ENCODE assay signal across 15 cellular contexts in genomic region chr1:58942759-58943191, GRCh38.
A peak's percentile ranks its signal among the peaks of the same experiment; 100 is the strongest.
DNase-seq lines count a peak whose midpoint lies in the region; ATAC-seq and FAIRE-seq lines count a peak whose summit lies in the region.
"Had no signal": no experiment of that assay in that cellular context is flagged by ENCODE, and none has a peak within 500 bp of the region (broad histone marks: within the 10 kb centered on the region; RNA-seq: fewer than 3 reads in every experiment).

No MANE protein-coding gene starts in this region.

- FAIRE-seq in small intestine (lab: Jason Lieb, UNC): no peak
- FAIRE-seq: endothelial cell of umbilical vein, HTR-8/SVneo had no signal

- POLR2A ChIA-PET in T-cell (lab: Charles Lee): interaction anchor here in 1 of 2 donors (0.6 to 0.7 kb wide), 2 partner anchors 159 to 176 kb away, joined by 3 to 5 read pairs; partner anchors contain the start of gene JUN

- H3K4me3 ChIP-seq in esophagus (ENCODE audit: low read depth in 1 of 2, low read length in 2 of 2) (no peak overlapping the region), small intestine (ENCODE audit: low read depth in 1 of 2, low read length in 2 of 2) (no peak overlapping the region)
- H3K4me3 ChIP-seq: cardiac muscle cell had no signal

- CTCF ChIA-PET in T-cell (lab: Charles Lee): interaction anchor here (0.6 to 1.4 kb wide), 6 partner anchors 10 to 164 kb away, joined by 3 read pairs; no protein-coding TSS in a partner anchor

- intact Hi-C loops in activated CD4-positive, alpha-beta T cell treated with anti-CD3 and anti-CD28 coated beads, Interleukin-2, amount 10 ng/mL, durations not matched to agents 24 days and 14 days (cut with micrococcal nuclease): loop anchor here (5.0 to 10.0 kb wide), 2 partner anchors 65 to 88 kb away; no protein-coding TSS in a partner anchor

- 24 to 35% methylated on average over 5 of the region's 5 CpGs for WGBS in esophagus, 2 donors
- WGBS in small intestine, 3 donors: 9 to 51% (median 20%) methylated on average over 5 of the region's 5 CpGs

- ATAC-seq in T-cell (replicated peaks in 1 of 4) (peak; percentile 24 to 69 (median 50)), HG02571 (IDR thresholded peaks at IDR 0.05; ENCODE audit: unreplicated experiment) (no peak), GM18517 (IDR thresholded peaks at IDR 0.05; ENCODE audit: unreplicated experiment) (no peak)
- ATAC-seq: left ventricle myocardium superior had no signal

- H3K27me3 ChIP-seq in esophagus (ENCODE audit: control insufficient read depth in 1 of 2, insufficient read depth in 2 of 2, low read length in 2 of 2) (no peaks in the 10 kb centered on the region), small intestine (ENCODE audit: control insufficient read depth in 2 of 2, insufficient read depth in 2 of 2, low read length in 2 of 2) (no peaks in the 10 kb centered on the region)
- H3K27me3 ChIP-seq: cardiac muscle cell had no signal

- H3K27ac ChIP-seq in esophagus (ENCODE audit: low read depth in 2 of 2, low read length in 1 of 2) (peak overlapping the region; percentile 86 to 90), small intestine (ENCODE audit: low read depth in 1 of 2, low read length in 1 of 2) (peak overlapping the region; percentile 22 to 63)
- H3K27ac ChIP-seq: cardiac muscle cell, neutrophil had no signal

- peaks cover 2 to 19% of the 10 kb centered on the region in 2 donors for H3K4me1 ChIP-seq in esophagus (ENCODE audit: control insufficient read depth in 2 of 2, insufficient read depth in 2 of 2, low read length in 1 of 2)
- H3K4me1 ChIP-seq in small intestine (ENCODE audit: control insufficient read depth in 2 of 2, insufficient read depth in 1 of 2, low read depth in 1 of 2, low read length in 1 of 2): no peaks in the 10 kb centered on the region

- H3K36me3 Mint-ChIP-seq in activated CD4-positive, alpha-beta T cell treated with anti-CD3 and anti-CD28 coated beads, Interleukin-2, amount 10 ng/mL, durations not matched to agents 24 days and 14 days (ENCODE audit: low read depth): peaks cover 6% of the 10 kb centered on the region
- no peaks in the 10 kb centered on the region for H3K36me3 Mint-ChIP-seq in T-cell

- H3K4me1 Mint-ChIP-seq in activated CD4-positive, alpha-beta T cell treated with anti-CD3 and anti-CD28 coated beads, Interleukin-2, amount 10 ng/mL, durations not matched to agents 24 days and 14 days: peaks cover 57% of the 10 kb centered on the region
- H3K4me1 Mint-ChIP-seq in T-cell: peaks cover 66 to 75% (median 68%) of the 10 kb centered on the region in 3 donors

- peak overlapping the region; percentile 57 for H3K4me3 Mint-ChIP-seq in activated CD4-positive, alpha-beta T cell treated with anti-CD3 and anti-CD28 coated beads, Interleukin-2, amount 10 ng/mL, durations not matched to agents 24 days and 14 days
- H3K4me3 Mint-ChIP-seq in T-cell: peak overlapping the region; percentile 28 to 76 (median 61)

- DNase-seq in activated CD4-positive, alpha-beta T cell treated with anti-CD3 and anti-CD28 coated beads, Interleukin-2, amount 10 ng/mL, durations not matched to agents 24 days and 14 days: peak; percentile 76
- DNase-seq in activated CD4-positive, alpha-beta T cell treated with anti-CD3 and anti-CD28 coated beads, Interleukin-2, amount 50 U/mL, for 48 hours: no peak
- DNase-seq in T-cell (peak in 15 of 34 experiments; percentile 9 to 41 (median 20)), small intestine (peak; percentile 57), H4 (ENCODE audit: low spot score) (no peak)
- DNase-seq: activated CD4-positive, CD25-positive, alpha-beta regulatory T cell treated with anti-CD3 and anti-CD28 coated beads, Interleukin-2, amount 50 U/mL, for 72 hours; activated effector memory CD4-positive, alpha-beta T cell treated with Interleukin-2 at 50 U/mL for 16 hours; left ventricle myocardium superior had no signal

- peak overlapping the region; percentile 81 for H3K27ac Mint-ChIP-seq in activated CD4-positive, alpha-beta T cell treated with anti-CD3 and anti-CD28 coated beads, Interleukin-2, amount 10 ng/mL, durations not matched to agents 24 days and 14 days
- H3K27ac Mint-ChIP-seq in T-cell: peak overlapping the region; percentile 44 to 86

- peaks cover 5% of the 10 kb centered on the region for H3K9me3 Mint-ChIP-seq in activated CD4-positive, alpha-beta T cell treated with anti-CD3 and anti-CD28 coated beads, Interleukin-2, amount 10 ng/mL, durations not matched to agents 24 days and 14 days
- H3K9me3 Mint-ChIP-seq in T-cell: no peaks in the 10 kb centered on the region

- H3K9me3 ChIP-seq in esophagus (ENCODE audit: control insufficient read depth in 2 of 2, insufficient read depth in 1 of 2, low read depth in 1 of 2, low read length in 1 of 2) (no peaks in the 10 kb centered on the region), small intestine (ENCODE audit: control insufficient read depth, low read depth) (no peaks in the 10 kb centered on the region)
- H3K9me3 ChIP-seq: neutrophil had no signal

- H3K27me3 Mint-ChIP-seq in activated CD4-positive, alpha-beta T cell treated with anti-CD3 and anti-CD28 coated beads, Interleukin-2, amount 10 ng/mL, durations not matched to agents 24 days and 14 days: no peaks in the 10 kb centered on the region
- no peaks in the 10 kb centered on the region for H3K27me3 Mint-ChIP-seq in T-cell

- H3K36me3 ChIP-seq in esophagus (ENCODE audit: control insufficient read depth in 2 of 2, insufficient read depth in 2 of 2, low read length in 1 of 2) (no peaks in the 10 kb centered on the region), small intestine (ENCODE audit: control insufficient read depth in 2 of 2, insufficient read depth in 2 of 2, low read length in 2 of 2) (no peaks in the 10 kb centered on the region)
- H3K36me3 ChIP-seq: cardiac muscle cell, neutrophil had no signal

Comparison
In these comparisons a context has a peak if more than half of its experiments do, and no peak if none do; other contexts are left out.
1. DNase-seq: peak in activated CD4-positive, alpha-beta T cell treated with anti-CD3 and anti-CD28 coated beads, Interleukin-2, amount 10 ng/mL, durations not matched to agents 24 days and 14 days (single experiment) and small intestine (single experiment); none in activated CD4-positive, alpha-beta T cell treated with anti-CD3 and anti-CD28 coated beads, Interleukin-2, amount 50 U/mL, for 48 hours (0 of 2) and H4 (single experiment).
2. ATAC-seq: peak in T-cell (4 of 4); none in HG02571 (single experiment) and GM18517 (single experiment).